Comparison of ENCODE assay signal across 2 cellular contexts in the genomic region with DNA sequence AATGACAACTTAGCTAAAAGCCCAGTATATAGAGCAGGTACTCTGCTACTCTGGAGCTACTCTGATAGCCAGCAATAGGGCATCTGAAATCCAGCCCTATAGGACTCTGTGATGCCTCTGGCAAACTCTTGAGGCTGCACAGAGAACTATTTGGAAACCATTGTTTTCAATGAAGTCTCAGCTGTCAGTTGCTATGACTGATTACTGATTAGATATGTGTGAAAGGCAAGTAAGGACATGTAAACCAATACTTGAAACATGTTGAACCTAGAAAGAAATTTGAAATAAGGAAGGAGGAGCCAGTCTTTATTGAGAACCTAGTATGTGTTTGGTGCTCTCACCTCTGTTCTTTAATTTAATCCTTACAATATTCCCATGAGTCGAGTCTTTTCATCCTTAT.
TF ChIP-seq lines count a peak whose summit lies in the region.

No MANE protein-coding gene starts in this region.

TF ChIP-seq in IMR-90, 13 proteins besides CTCF, POLR2A, EP300 and RAD21:
- TF ChIP-seq, protein P1, sequence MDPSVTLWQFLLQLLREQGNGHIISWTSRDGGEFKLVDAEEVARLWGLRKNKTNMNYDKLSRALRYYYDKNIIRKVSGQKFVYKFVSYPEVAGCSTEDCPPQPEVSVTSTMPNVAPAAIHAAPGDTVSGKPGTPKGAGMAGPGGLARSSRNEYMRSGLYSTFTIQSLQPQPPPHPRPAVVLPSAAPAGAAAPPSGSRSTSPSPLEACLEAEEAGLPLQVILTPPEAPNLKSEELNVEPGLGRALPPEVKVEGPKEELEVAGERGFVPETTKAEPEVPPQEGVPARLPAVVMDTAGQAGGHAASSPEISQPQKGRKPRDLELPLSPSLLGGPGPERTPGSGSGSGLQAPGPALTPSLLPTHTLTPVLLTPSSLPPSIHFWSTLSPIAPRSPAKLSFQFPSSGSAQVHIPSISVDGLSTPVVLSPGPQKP (IDR thresholded peaks at IDR 0.05; ENCODE audit: borderline replicate concordance, low read depth, low read length), result no peak
- no peak for TF ChIP-seq RFX5 (IDR thresholded peaks at IDR 0.05; ENCODE audit: low read depth, low read length)
- no peak for TF ChIP-seq CHD1 (IDR thresholded peaks at IDR 0.05; ENCODE audit: low read depth, low read length)
- TF ChIP-seq MAFK (IDR thresholded peaks at IDR 0.05; ENCODE audit: low read depth, low read length), result no peak
- TF ChIP-seq MXI1 (IDR thresholded peaks at IDR 0.05; ENCODE audit: borderline replicate concordance, low read depth, low read length), result no peak
- no peak for TF ChIP-seq MAZ (IDR thresholded peaks at IDR 0.05; ENCODE audit: borderline replicate concordance, low read depth, low read length)
- TF ChIP-seq, protein P2, sequence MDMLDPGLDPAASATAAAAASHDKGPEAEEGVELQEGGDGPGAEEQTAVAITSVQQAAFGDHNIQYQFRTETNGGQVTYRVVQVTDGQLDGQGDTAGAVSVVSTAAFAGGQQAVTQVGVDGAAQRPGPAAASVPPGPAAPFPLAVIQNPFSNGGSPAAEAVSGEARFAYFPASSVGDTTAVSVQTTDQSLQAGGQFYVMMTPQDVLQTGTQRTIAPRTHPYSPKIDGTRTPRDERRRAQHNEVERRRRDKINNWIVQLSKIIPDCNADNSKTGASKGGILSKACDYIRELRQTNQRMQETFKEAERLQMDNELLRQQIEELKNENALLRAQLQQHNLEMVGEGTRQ (IDR thresholded peaks at IDR 0.05; ENCODE audit: low read depth, low read length), result no peak
- TF ChIP-seq SMC3 (IDR thresholded peaks at IDR 0.05; ENCODE audit: low read depth, low read length), result no peak
- TF ChIP-seq NFE2L2 (IDR thresholded peaks at IDR 0.05; ENCODE audit: low read depth, low read length), result no peak
- no peak for TF ChIP-seq RCOR1 (IDR thresholded peaks at IDR 0.05; ENCODE audit: insufficient replicate concordance, low read length)
- no peak for TF ChIP-seq FOS (IDR thresholded peaks at IDR 0.05; ENCODE audit: low read depth, low read length)
- TF ChIP-seq BHLHE40 (IDR thresholded peaks at IDR 0.05; ENCODE audit: low read depth, low read length), result no peak
- no peak for TF ChIP-seq CEBPB (IDR thresholded peaks at IDR 0.05; ENCODE audit: low read depth, low read length)

TF ChIP-seq in GM12878, 131 proteins besides CTCF, POLR2A, EP300 and RAD21:
- TF ChIP-seq, protein P3, sequence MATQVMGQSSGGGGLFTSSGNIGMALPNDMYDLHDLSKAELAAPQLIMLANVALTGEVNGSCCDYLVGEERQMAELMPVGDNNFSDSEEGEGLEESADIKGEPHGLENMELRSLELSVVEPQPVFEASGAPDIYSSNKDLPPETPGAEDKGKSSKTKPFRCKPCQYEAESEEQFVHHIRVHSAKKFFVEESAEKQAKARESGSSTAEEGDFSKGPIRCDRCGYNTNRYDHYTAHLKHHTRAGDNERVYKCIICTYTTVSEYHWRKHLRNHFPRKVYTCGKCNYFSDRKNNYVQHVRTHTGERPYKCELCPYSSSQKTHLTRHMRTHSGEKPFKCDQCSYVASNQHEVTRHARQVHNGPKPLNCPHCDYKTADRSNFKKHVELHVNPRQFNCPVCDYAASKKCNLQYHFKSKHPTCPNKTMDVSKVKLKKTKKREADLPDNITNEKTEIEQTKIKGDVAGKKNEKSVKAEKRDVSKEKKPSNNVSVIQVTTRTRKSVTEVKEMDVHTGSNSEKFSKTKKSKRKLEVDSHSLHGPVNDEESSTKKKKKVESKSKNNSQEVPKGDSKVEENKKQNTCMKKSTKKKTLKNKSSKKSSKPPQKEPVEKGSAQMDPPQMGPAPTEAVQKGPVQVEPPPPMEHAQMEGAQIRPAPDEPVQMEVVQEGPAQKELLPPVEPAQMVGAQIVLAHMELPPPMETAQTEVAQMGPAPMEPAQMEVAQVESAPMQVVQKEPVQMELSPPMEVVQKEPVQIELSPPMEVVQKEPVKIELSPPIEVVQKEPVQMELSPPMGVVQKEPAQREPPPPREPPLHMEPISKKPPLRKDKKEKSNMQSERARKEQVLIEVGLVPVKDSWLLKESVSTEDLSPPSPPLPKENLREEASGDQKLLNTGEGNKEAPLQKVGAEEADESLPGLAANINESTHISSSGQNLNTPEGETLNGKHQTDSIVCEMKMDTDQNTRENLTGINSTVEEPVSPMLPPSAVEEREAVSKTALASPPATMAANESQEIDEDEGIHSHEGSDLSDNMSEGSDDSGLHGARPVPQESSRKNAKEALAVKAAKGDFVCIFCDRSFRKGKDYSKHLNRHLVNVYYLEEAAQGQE (IDR thresholded peaks at IDR 0.05; ENCODE audit: low read depth, low read length), result no peak
- no peak for TF ChIP-seq ETV6 (conservative IDR thresholded peaks at IDR 0.05 in 1 of 2, IDR thresholded peaks at IDR 0.05 in 1 of 2; ENCODE audit: borderline replicate concordance in 1 of 2, low read depth in 1 of 2)
- TF ChIP-seq, protein P4, sequence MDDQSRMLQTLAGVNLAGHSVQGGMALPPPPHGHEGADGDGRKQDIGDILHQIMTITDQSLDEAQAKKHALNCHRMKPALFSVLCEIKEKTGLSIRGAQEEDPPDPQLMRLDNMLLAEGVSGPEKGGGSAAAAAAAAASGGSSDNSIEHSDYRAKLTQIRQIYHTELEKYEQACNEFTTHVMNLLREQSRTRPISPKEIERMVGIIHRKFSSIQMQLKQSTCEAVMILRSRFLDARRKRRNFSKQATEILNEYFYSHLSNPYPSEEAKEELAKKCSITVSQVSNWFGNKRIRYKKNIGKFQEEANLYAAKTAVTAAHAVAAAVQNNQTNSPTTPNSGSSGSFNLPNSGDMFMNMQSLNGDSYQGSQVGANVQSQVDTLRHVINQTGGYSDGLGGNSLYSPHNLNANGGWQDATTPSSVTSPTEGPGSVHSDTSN (IDR thresholded peaks at IDR 0.05; ENCODE audit: insufficient replicate concordance, low read depth, low read length), result peak; percentile 75
- TF ChIP-seq SREBF2 (IDR thresholded peaks at IDR 0.05; ENCODE audit: low read length), result no peak
- TF ChIP-seq PAX5 (IDR thresholded peaks at IDR 0.05; ENCODE audit: borderline replicate concordance, low read depth, low read length), result no peak
- peak; percentile 67 for TF ChIP-seq ATF7 (IDR thresholded peaks at IDR 0.05; ENCODE audit: low read depth)
- TF ChIP-seq, protein P5, sequence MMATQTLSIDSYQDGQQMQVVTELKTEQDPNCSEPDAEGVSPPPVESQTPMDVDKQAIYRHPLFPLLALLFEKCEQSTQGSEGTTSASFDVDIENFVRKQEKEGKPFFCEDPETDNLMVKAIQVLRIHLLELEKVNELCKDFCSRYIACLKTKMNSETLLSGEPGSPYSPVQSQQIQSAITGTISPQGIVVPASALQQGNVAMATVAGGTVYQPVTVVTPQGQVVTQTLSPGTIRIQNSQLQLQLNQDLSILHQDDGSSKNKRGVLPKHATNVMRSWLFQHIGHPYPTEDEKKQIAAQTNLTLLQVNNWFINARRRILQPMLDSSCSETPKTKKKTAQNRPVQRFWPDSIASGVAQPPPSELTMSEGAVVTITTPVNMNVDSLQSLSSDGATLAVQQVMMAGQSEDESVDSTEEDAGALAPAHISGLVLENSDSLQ (IDR thresholded peaks at IDR 0.05), result peak; percentile 89
- TF ChIP-seq KDM1A (IDR thresholded peaks at IDR 0.05; ENCODE audit: borderline replicate concordance), result no peak
- no peak for TF ChIP-seq JUND (IDR thresholded peaks at IDR 0.05; ENCODE audit: low read depth, low read length)
- TF ChIP-seq, protein P6, sequence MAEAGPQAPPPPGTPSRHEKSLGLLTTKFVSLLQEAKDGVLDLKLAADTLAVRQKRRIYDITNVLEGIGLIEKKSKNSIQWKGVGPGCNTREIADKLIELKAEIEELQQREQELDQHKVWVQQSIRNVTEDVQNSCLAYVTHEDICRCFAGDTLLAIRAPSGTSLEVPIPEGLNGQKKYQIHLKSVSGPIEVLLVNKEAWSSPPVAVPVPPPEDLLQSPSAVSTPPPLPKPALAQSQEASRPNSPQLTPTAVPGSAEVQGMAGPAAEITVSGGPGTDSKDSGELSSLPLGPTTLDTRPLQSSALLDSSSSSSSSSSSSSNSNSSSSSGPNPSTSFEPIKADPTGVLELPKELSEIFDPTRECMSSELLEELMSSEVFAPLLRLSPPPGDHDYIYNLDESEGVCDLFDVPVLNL (IDR thresholded peaks at IDR 0.05; ENCODE audit: low read depth, low read length), result no peak
- TF ChIP-seq CREB1 (IDR thresholded peaks at IDR 0.05; ENCODE audit: low read depth), result no peak
- TF ChIP-seq TAF1 (IDR thresholded peaks at IDR 0.05; ENCODE audit: borderline replicate concordance, low read depth, low read length), result no peak
- TF ChIP-seq DPF2 (IDR thresholded peaks at IDR 0.05), result peak; percentile 41; the same call in 1 of the 2 replicates
- no peak for TF ChIP-seq STAT3 (IDR thresholded peaks at IDR 0.05; ENCODE audit: low read depth, low read length)
